ENCODE assay signal across 1 cellular context in genomic region chr1:22024485-22025367, GRCh38.
TF ChIP-seq lines count a peak whose summit lies in the region.

No MANE protein-coding gene starts in this region.

TF ChIP-seq in GM12878, 131 proteins besides CTCF, POLR2A, EP300 and RAD21 (continues in another document):
- TF ChIP-seq E2F4 (IDR thresholded peaks at IDR 0.05; ENCODE audit: low read depth, low read length) (no peak), NR2C1 (IDR thresholded peaks at IDR 0.05) (no peak), RBBP5 (conservative IDR thresholded peaks at IDR 0.05) (no peak), HSF1 (IDR thresholded peaks at IDR 0.05; ENCODE audit: low read depth, low read length) (no peak), ZSCAN29 (IDR thresholded peaks at IDR 0.05) (0 out of 2 replicates have a peak, but pooled peaks have one; percentile 58), CUX1 (IDR thresholded peaks at IDR 0.05; ENCODE audit: insufficient replicate concordance, low read depth, low read length) (no peak), SIX5 (IDR thresholded peaks at IDR 0.05; ENCODE audit: low read depth, low read length, severe bottlenecking) (no peak), TCF12 (IDR thresholded peaks at IDR 0.05; ENCODE audit: low read depth, low read length) (0 out of 2 replicates have a peak, but pooled peaks have one; percentile 9), ZNF384 (IDR thresholded peaks at IDR 0.05; ENCODE audit: borderline replicate concordance, low read depth, low read length) (no peak), IRF4 (IDR thresholded peaks at IDR 0.05; ENCODE audit: low read depth, low read length) (no peak), NFIC (IDR thresholded peaks at IDR 0.05; ENCODE audit: low read depth, low read length) (no peak), MTA2 (IDR thresholded peaks at IDR 0.05; ENCODE audit: low read depth) (no peak), FOXK2 (IDR thresholded peaks at IDR 0.05) (no peak), BACH1 (IDR thresholded peaks at IDR 0.05; ENCODE audit: borderline replicate concordance) (no peak; the same call in 1 of the 2 replicates), MXI1 (IDR thresholded peaks at IDR 0.05; ENCODE audit: low read depth, low read length) (no peak), SPI1 (IDR thresholded peaks at IDR 0.05; ENCODE audit: borderline replicate concordance, insufficient read depth, low read depth, low read length) (no peak), PBX3 (IDR thresholded peaks at IDR 0.05; ENCODE audit: insufficient replicate concordance, low read depth, low read length) (peak; percentile 91), PML (IDR thresholded peaks at IDR 0.05; ENCODE audit: low read length) (no peak), CREM (IDR thresholded peaks at IDR 0.05; ENCODE audit: low read depth) (0 out of 2 replicates have a peak, but pooled peaks have one; percentile 7), CREB1 (IDR thresholded peaks at IDR 0.05; ENCODE audit: low read depth) (peak; percentile 23; the same call in 1 of the 2 replicates), YBX1 (IDR thresholded peaks at IDR 0.05) (no peak), NFYA (IDR thresholded peaks at IDR 0.05; ENCODE audit: borderline replicate concordance, low read depth, low read length) (no peak), ZNF592 (IDR thresholded peaks at IDR 0.05) (no peak; the same call in 1 of the 2 replicates), ZBTB11 (CRISPR knock-in tag; IDR thresholded peaks at IDR 0.05) (peak; percentile 48; the same call in 1 of the 2 replicates), RELB (IDR thresholded peaks at IDR 0.05; ENCODE audit: low read depth) (peak; percentile 85), POLR2AphosphoS5 (IDR thresholded peaks at IDR 0.05; ENCODE audit: low read length) (no peak; the same call in 1 of the 2 replicates), POLR2AphosphoS2 (IDR thresholded peaks at IDR 0.05; ENCODE audit: low read depth, low read length) (no peak), EED (IDR thresholded peaks at IDR 0.05; ENCODE audit: low read depth) (no peak), NBN (IDR thresholded peaks at IDR 0.05) (peak; percentile 23; the same call in 1 of the 2 replicates), YY1 (IDR thresholded peaks at IDR 0.05; ENCODE audit: low read depth, low read length) (0 out of 2 replicates have a peak, but pooled peaks have one; percentile 26), IKZF2 (IDR thresholded peaks at IDR 0.05) (no peak), HDAC2 (IDR thresholded peaks at IDR 0.05) (no peak), ATF7 (IDR thresholded peaks at IDR 0.05; ENCODE audit: low read depth) (no peak; the same call in 1 of the 2 replicates), SMC3 (IDR thresholded peaks at IDR 0.05; ENCODE audit: borderline replicate concordance, low read length) (no peak), BMI1 (IDR thresholded peaks at IDR 0.05; ENCODE audit: borderline replicate concordance) (no peak), RFX5 (IDR thresholded peaks at IDR 0.05; ENCODE audit: low read depth, low read length) (no peak), ZBED1 (IDR thresholded peaks at IDR 0.05; ENCODE audit: borderline replicate concordance) (no peak), ZNF207 (IDR thresholded peaks at IDR 0.05; ENCODE audit: borderline replicate concordance) (no peak), E2F8 (IDR thresholded peaks at IDR 0.05; ENCODE audit: low read depth, partially characterized antibody) (no peak), SREBF2 (IDR thresholded peaks at IDR 0.05; ENCODE audit: low read length) (no peak), CBFB (IDR thresholded peaks at IDR 0.05; ENCODE audit: low read depth) (0 out of 2 replicates have a peak, but pooled peaks have one; percentile 5), ETV6 (conservative IDR thresholded peaks at IDR 0.05 in 1 of 2, IDR thresholded peaks at IDR 0.05 in 1 of 2; ENCODE audit: borderline replicate concordance in 1 of 2, low read depth in 1 of 2) (peak in 1 of 2 experiments; percentile 8; a peak in 1 of 4 replicates)
